Comparison of ENCODE assay signal across 1 cellular context in the genomic region with DNA sequence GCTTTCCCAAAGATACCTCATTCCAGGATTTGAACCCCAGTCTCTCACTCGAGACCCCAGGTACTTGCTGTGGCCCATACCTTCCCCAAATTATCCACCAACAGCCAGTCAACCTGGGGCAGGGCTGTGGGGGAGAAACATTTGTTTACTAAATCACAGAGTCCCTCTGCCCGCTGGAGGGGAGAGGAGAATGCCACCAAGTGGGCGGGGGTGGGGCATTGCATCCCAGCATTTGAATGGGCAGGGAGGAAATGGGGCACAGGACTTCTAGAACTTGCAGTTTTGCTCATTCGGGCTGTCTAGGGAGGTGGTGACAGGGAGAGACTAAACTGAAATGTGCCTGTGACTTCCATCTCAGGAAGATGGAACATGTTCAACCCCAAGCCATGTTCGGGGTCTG.
TF ChIP-seq lines count a peak whose summit lies in the region.

No MANE protein-coding gene starts in this region.

TF ChIP-seq in WTC11, 78 proteins besides CTCF, POLR2A, EP300 and RAD21 (continued from another document):
- TF ChIP-seq, protein P1, sequence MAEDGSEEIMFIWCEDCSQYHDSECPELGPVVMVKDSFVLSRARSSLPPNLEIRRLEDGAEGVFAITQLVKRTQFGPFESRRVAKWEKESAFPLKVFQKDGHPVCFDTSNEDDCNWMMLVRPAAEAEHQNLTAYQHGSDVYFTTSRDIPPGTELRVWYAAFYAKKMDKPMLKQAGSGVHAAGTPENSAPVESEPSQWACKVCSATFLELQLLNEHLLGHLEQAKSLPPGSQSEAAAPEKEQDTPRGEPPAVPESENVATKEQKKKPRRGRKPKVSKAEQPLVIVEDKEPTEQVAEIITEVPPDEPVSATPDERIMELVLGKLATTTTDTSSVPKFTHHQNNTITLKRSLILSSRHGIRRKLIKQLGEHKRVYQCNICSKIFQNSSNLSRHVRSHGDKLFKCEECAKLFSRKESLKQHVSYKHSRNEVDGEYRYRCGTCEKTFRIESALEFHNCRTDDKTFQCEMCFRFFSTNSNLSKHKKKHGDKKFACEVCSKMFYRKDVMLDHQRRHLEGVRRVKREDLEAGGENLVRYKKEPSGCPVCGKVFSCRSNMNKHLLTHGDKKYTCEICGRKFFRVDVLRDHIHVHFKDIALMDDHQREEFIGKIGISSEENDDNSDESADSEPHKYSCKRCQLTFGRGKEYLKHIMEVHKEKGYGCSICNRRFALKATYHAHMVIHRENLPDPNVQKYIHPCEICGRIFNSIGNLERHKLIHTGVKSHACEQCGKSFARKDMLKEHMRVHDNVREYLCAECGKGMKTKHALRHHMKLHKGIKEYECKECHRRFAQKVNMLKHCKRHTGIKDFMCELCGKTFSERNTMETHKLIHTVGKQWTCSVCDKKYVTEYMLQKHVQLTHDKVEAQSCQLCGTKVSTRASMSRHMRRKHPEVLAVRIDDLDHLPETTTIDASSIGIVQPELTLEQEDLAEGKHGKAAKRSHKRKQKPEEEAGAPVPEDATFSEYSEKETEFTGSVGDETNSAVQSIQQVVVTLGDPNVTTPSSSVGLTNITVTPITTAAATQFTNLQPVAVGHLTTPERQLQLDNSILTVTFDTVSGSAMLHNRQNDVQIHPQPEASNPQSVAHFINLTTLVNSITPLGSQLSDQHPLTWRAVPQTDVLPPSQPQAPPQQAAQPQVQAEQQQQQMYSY (CRISPR knock-in tag; IDR thresholded peaks at IDR 0.05): no peak
- TF ChIP-seq, protein P2, sequence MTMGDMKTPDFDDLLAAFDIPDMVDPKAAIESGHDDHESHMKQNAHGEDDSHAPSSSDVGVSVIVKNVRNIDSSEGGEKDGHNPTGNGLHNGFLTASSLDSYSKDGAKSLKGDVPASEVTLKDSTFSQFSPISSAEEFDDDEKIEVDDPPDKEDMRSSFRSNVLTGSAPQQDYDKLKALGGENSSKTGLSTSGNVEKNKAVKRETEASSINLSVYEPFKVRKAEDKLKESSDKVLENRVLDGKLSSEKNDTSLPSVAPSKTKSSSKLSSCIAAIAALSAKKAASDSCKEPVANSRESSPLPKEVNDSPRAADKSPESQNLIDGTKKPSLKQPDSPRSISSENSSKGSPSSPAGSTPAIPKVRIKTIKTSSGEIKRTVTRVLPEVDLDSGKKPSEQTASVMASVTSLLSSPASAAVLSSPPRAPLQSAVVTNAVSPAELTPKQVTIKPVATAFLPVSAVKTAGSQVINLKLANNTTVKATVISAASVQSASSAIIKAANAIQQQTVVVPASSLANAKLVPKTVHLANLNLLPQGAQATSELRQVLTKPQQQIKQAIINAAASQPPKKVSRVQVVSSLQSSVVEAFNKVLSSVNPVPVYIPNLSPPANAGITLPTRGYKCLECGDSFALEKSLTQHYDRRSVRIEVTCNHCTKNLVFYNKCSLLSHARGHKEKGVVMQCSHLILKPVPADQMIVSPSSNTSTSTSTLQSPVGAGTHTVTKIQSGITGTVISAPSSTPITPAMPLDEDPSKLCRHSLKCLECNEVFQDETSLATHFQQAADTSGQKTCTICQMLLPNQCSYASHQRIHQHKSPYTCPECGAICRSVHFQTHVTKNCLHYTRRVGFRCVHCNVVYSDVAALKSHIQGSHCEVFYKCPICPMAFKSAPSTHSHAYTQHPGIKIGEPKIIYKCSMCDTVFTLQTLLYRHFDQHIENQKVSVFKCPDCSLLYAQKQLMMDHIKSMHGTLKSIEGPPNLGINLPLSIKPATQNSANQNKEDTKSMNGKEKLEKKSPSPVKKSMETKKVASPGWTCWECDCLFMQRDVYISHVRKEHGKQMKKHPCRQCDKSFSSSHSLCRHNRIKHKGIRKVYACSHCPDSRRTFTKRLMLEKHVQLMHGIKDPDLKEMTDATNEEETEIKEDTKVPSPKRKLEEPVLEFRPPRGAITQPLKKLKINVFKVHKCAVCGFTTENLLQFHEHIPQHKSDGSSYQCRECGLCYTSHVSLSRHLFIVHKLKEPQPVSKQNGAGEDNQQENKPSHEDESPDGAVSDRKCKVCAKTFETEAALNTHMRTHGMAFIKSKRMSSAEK (CRISPR knock-in tag; IDR thresholded peaks at IDR 0.05; ENCODE audit: borderline replicate concordance): no peak
- TF ChIP-seq, protein P3, sequence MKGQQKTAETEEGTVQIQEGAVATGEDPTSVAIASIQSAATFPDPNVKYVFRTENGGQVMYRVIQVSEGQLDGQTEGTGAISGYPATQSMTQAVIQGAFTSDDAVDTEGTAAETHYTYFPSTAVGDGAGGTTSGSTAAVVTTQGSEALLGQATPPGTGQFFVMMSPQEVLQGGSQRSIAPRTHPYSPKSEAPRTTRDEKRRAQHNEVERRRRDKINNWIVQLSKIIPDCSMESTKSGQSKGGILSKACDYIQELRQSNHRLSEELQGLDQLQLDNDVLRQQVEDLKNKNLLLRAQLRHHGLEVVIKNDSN (CRISPR knock-in tag; IDR thresholded peaks at IDR 0.05): no peak
- no peak for TF ChIP-seq KAT7 (CRISPR knock-in tag; IDR thresholded peaks at IDR 0.05; ENCODE audit: borderline replicate concordance)
- TF ChIP-seq SMAD3 (CRISPR knock-in tag; IDR thresholded peaks at IDR 0.05; ENCODE audit: borderline replicate concordance): no peak
- TF ChIP-seq ZBTB21 (CRISPR knock-in tag; IDR thresholded peaks at IDR 0.05; ENCODE audit: borderline replicate concordance): no peak
- TF ChIP-seq, protein P4, sequence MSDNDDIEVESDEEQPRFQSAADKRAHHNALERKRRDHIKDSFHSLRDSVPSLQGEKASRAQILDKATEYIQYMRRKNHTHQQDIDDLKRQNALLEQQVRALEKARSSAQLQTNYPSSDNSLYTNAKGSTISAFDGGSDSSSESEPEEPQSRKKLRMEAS (CRISPR knock-in tag; IDR thresholded peaks at IDR 0.05): no peak
